Comparison of ENCODE assay signal across 16 cellular contexts in the genomic region with DNA sequence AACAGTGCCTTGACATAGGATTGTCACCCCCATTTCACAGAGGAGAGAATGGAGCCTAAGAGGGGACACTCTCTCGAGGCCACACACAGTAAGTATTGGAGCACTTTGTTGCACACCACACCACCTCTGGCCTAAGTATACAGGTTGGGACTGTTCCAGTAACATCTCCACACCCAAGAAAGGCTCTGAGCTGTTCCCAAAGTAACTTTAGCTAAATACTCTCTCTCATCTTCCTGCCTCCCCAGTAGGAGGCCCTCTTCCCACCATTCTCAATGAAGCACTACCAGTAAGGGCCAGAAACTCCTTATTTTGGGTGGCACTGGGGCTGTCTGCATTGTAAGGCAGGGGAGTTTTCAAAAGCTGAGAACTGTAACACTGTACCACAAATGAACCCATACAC.
DNase-seq lines count a peak whose midpoint lies in the region; ATAC-seq and TF ChIP-seq lines count a peak whose summit lies in the region.
"Had no signal": no experiment of that assay in that cellular context is flagged by ENCODE, and none has a peak within 500 bp of the region (broad histone marks: within the 10 kb centered on the region; RNA-seq: fewer than 3 reads in every experiment).

No MANE protein-coding gene starts in this region.

- ATAC-seq in GM18502 (IDR thresholded peaks at IDR 0.05; ENCODE audit: poor library complexity, unreplicated experiment), result no peak
- no peak for ATAC-seq in GM19397 (IDR thresholded peaks at IDR 0.05; ENCODE audit: unreplicated experiment)

- no peaks in the 10 kb centered on the region for H3K9me3 ChIP-seq in GM23248 (ENCODE audit: low read depth)
- H3K9me3 ChIP-seq in Loucy (ENCODE audit: insufficient read depth, low read depth, low read length), result no peaks in the 10 kb centered on the region
- no peaks in the 10 kb centered on the region for H3K9me3 ChIP-seq in endodermal cell (ENCODE audit: control insufficient read depth, low read length)
- H3K9me3 ChIP-seq: Caco-2, MG63, SJSA1 had no signal

- H3K27ac Mint-ChIP-seq in endodermal cell, result no peak overlapping the region
- H3K27ac Mint-ChIP-seq in nephron, result peak overlapping the region; percentile 29 to 92 (median 47)

- H3K4me1 ChIP-seq in GM23248 (ENCODE audit: insufficient read depth) (no peaks in the 10 kb centered on the region), Loucy (ENCODE audit: insufficient read depth, low read length, poor library complexity, severe bottlenecking) (no peaks in the 10 kb centered on the region), endodermal cell (ENCODE audit: control insufficient read depth, insufficient read depth, low read length) (no peaks in the 10 kb centered on the region)
- H3K4me1 ChIP-seq: Caco-2, SJSA1 had no signal

- H3K9ac ChIP-seq in GM23248 (no peak overlapping the region), Loucy (ENCODE audit: low read depth, low read length, poor library complexity, severe bottlenecking) (no peak overlapping the region), endodermal cell (ENCODE audit: extremely low read depth, low read length, poor library complexity, severe bottlenecking) (no peak overlapping the region)

- TF ChIP-seq CTCF in Loucy (conservative IDR thresholded peaks at IDR 0.05; ENCODE audit: low read length), result 0 out of 2 replicates have a peak, but pooled peaks have one; percentile 19
- peak; percentile 38 for TF ChIP-seq CTCF in endodermal cell (conservative IDR thresholded peaks at IDR 0.05)
- no peak for TF ChIP-seq CTCF in nephron (IDR thresholded peaks at IDR 0.05; ENCODE audit: unreplicated experiment in 3 of 3)

- DNase-seq in GM23248 (peak; percentile 7), endodermal cell (no peak), GM19240 (ENCODE audit: insufficient read length, low spot score) (no peak), medulla oblongata (ENCODE audit: extremely low spot score) (no peak)
- DNase-seq: AML-193, Caco-2, KG1, NCI-H1417 treated with DMSO at 0.1 percent for 48 hours, NCI-H2029, NCI-H510A treated with DMSO at 0.1 percent for 48 hours had no signal

- H3K27ac ChIP-seq in GM23248, result no peak overlapping the region
- no peak overlapping the region for H3K27ac ChIP-seq in endodermal cell (ENCODE audit: low read depth, low read length)
- H3K27ac ChIP-seq: SJSA1 had no signal

- H3F3A ChIP-seq in GM23248 (ENCODE audit: insufficient read depth), result no peaks in the 10 kb centered on the region
- no peaks in the 10 kb centered on the region for H3F3A ChIP-seq in Loucy (ENCODE audit: low read depth)

- H3K4me1 Mint-ChIP-seq in endodermal cell (no peaks in the 10 kb centered on the region), nephron (peaks cover 69% of the 10 kb centered on the region)

- H3K4me3 Mint-ChIP-seq in endodermal cell (no peak overlapping the region), nephron (no peak overlapping the region)

- WGBS in GM23248 (ENCODE audit: low coverage in 1 of 2, low lambda C conversion rate in 2 of 2, missing lambda C conversion rate in 2 of 2), 2 experiments, result 36 to 79% methylated on average over 1 of the region's 1 CpG
- WGBS in endodermal cell (ENCODE audit: insufficient coverage in 1 of 2, insufficient read length in 1 of 2), 2 experiments, result 96 to 100% methylated on average over 1 of the region's 1 CpG

- in situ Hi-C loops in GM23248 (cut with MboI), result no loop called here

- H3K4me2 ChIP-seq in GM23248 (ENCODE audit: unreplicated experiment) (no peak overlapping the region), Loucy (ENCODE audit: low read depth, low read length, poor library complexity, severe bottlenecking) (no peak overlapping the region)

- no peaks in the 10 kb centered on the region for H3K36me3 ChIP-seq in GM23248 (ENCODE audit: low read depth)
- no peaks in the 10 kb centered on the region for H3K36me3 ChIP-seq in Loucy (ENCODE audit: insufficient read depth, low read length)
- H3K36me3 ChIP-seq in endodermal cell (ENCODE audit: control insufficient read depth, insufficient read depth, low read length), result no peaks in the 10 kb centered on the region
- H3K36me3 ChIP-seq: MG63, SJSA1 had no signal

- H3K36me3 Mint-ChIP-seq in endodermal cell (ENCODE audit: low read depth), result no peaks in the 10 kb centered on the region
- peaks cover 4% of the 10 kb centered on the region for H3K36me3 Mint-ChIP-seq in nephron (ENCODE audit: low read depth)

- no peaks in the 10 kb centered on the region for H3K79me2 ChIP-seq in GM23248 (ENCODE audit: insufficient read depth)
- no peaks in the 10 kb centered on the region for H3K79me2 ChIP-seq in Loucy (ENCODE audit: insufficient read depth, low read length)

- H3K4me3 ChIP-seq in GM23248 (no peak overlapping the region), Loucy (ENCODE audit: low read length, poor library complexity, severe bottlenecking) (no peak overlapping the region), endodermal cell (ENCODE audit: low read length) (no peak overlapping the region)
- H3K4me3 ChIP-seq: MG63, SJSA1 had no signal

- H4K20me1 ChIP-seq in GM23248 (ENCODE audit: insufficient read depth), result no peaks in the 10 kb centered on the region
- no peaks in the 10 kb centered on the region for H4K20me1 ChIP-seq in Loucy (ENCODE audit: insufficient read depth, low read length, poor library complexity, severe bottlenecking)

- no peak overlapping the region for H2AFZ ChIP-seq in GM23248
- H2AFZ ChIP-seq in Loucy (ENCODE audit: low read length), result no peak overlapping the region

- H3K9me2 ChIP-seq in GM23248 (ENCODE audit: insufficient read depth) (no peaks in the 10 kb centered on the region), Loucy (replicated peaks; ENCODE audit: low read depth, low read length) (no peaks in the 10 kb centered on the region)

- peaks cover 83% of the 10 kb centered on the region for H3K27me3 Mint-ChIP-seq in endodermal cell (ENCODE audit: insufficient read depth)
- no peaks in the 10 kb centered on the region for H3K27me3 Mint-ChIP-seq in nephron (ENCODE audit: low read depth)

- no peaks in the 10 kb centered on the region for H3K9me3 Mint-ChIP-seq in endodermal cell
- peaks cover 8% of the 10 kb centered on the region for H3K9me3 Mint-ChIP-seq in nephron

- H3K27me3 ChIP-seq in GM23248 (replicated peaks; ENCODE audit: insufficient read depth), result no peaks in the 10 kb centered on the region
- H3K27me3 ChIP-seq in Loucy (ENCODE audit: insufficient read depth, low read length, poor library complexity, severe bottlenecking), result no peaks in the 10 kb centered on the region
- H3K27me3 ChIP-seq in endodermal cell (ENCODE audit: control insufficient read depth, insufficient read depth, low read length, poor library complexity, severe bottlenecking), result peaks cover 16% of the 10 kb centered on the region
- H3K27me3 ChIP-seq: MG63, SJSA1 had no signal

Comparison
In these comparisons a context has a peak if more than half of its experiments do, and no peak if none do; other contexts are left out.
1. CTCF ChIP-seq: peak in Loucy (single experiment) and endodermal cell (single experiment); none in nephron (0 of 3).